ENCODE assay signal across 1 cellular context in genomic region chr3:195710883-195711812, GRCh38. TPM values are rescaled to one million over a fixed set of nuclear protein-coding genes. Genes with fewer than 3 reads are reported as not detected.
"Had no signal": no experiment of that assay in that cellular context is flagged by ENCODE, and none has a peak within 500 bp of the region (broad histone marks: within the 10 kb centered on the region; RNA-seq: fewer than 3 reads in every experiment).

No MANE protein-coding gene starts in this region.

RNA-seq across cellular contexts. Expression of gene MUC20, which starts 9.6 kb away (rescaled TPM):
- total RNA-seq: glomerular endothelial cell had no signal
